Comparison of ENCODE assay signal across 8 cellular contexts in the genomic region with DNA sequence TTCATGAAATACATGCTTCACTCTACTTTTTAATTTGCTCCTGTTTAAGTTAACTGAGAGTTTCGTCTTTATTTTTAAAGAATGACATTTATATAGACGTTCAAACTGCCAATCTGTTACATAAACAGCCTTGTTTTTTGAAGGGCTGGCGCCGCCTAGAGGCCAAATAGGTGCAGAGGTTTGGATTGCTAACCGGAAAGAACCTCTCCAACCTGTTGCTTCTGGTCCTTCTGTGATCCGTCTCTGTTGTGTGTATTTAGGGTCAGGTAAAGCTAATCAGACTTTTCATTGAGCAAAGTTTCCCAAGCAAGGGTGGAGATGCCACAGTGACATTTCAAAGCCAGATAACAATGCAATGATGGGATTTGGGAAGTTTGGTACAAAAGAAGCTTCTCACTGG. TPM values are rescaled to one million over a fixed set of nuclear protein-coding genes. Genes with fewer than 3 reads are reported as not detected.
A peak's percentile ranks its signal among the peaks of the same experiment; 100 is the strongest.
DNase-seq lines count a peak whose midpoint lies in the region; ATAC-seq and TF ChIP-seq lines count a peak whose summit lies in the region.

No MANE protein-coding gene starts in this region.

- peaks cover 12% of the 10 kb centered on the region for H3K4me1 Mint-ChIP-seq in activated CD8-positive, alpha-beta T cell treated with anti-CD3 and anti-CD28 coated beads for 36 hours (ENCODE audit: low read depth)
- no peaks in the 10 kb centered on the region for H3K4me1 Mint-ChIP-seq in mesothelial cell of epicardium

- H3K27me3 Mint-ChIP-seq in activated CD8-positive, alpha-beta T cell treated with anti-CD3 and anti-CD28 coated beads for 36 hours = no peaks in the 10 kb centered on the region
- peaks cover 1% of the 10 kb centered on the region for H3K27me3 Mint-ChIP-seq in mesothelial cell of epicardium (ENCODE audit: low read depth)

- no peak overlapping the region for H3K27ac ChIP-seq in effector memory CD4-positive, alpha-beta T cell (ENCODE audit: insufficient read depth, low read length, poor library complexity, severe bottlenecking)

- H3K4me1 ChIP-seq in effector memory CD4-positive, alpha-beta T cell (ENCODE audit: control insufficient read depth, insufficient read depth, low read length, poor library complexity, severe bottlenecking) = peaks cover 2% of the 10 kb centered on the region

- H3K27me3 ChIP-seq in BJ (ENCODE audit: control insufficient read depth, insufficient read depth, low read length) = no peaks in the 10 kb centered on the region
- no peaks in the 10 kb centered on the region for H3K27me3 ChIP-seq in effector memory CD4-positive, alpha-beta T cell (replicated peaks; ENCODE audit: control insufficient read depth, insufficient read depth, low read length, poor library complexity, severe bottlenecking)

- intact Hi-C loops in activated CD8-positive, alpha-beta T cell treated with anti-CD3 and anti-CD28 coated beads for 36 hours (cut with micrococcal nuclease) = no loop called here

- ATAC-seq in HG03469 (IDR thresholded peaks at IDR 0.05; ENCODE audit: unreplicated experiment) = peak; percentile 72
- ATAC-seq in activated CD8-positive, alpha-beta T cell treated with anti-CD3 and anti-CD28 coated beads for 36 hours = peak; percentile 95

- H3K36me3 Mint-ChIP-seq in activated CD8-positive, alpha-beta T cell treated with anti-CD3 and anti-CD28 coated beads for 36 hours (ENCODE audit: low read depth) = no peaks in the 10 kb centered on the region
- H3K36me3 Mint-ChIP-seq in mesothelial cell of epicardium = no peaks in the 10 kb centered on the region

- POLR2A ChIA-PET in BJ (lab: Charles Lee) = no interaction called here
- POLR2A ChIA-PET in activated CD8-positive, alpha-beta T cell treated with anti-CD3 and anti-CD28 coated beads for 36 hours (lab: Charles Lee) = interaction anchor here (0.6 to 1.1 kb wide), 2 partner anchors 25 to 254 kb away, joined by 3 read pairs; no protein-coding TSS in a partner anchor

- H3K4me3 ChIP-seq in BJ (ENCODE audit: low read depth, low read length) = no peak overlapping the region
- H3K4me3 ChIP-seq in effector memory CD4-positive, alpha-beta T cell (ENCODE audit: insufficient read depth, low read depth, low read length, poor library complexity, severe bottlenecking) = no peak overlapping the region

- TF ChIP-seq CTCF in BJ (IDR thresholded peaks at IDR 0.05; ENCODE audit: insufficient read depth, low read depth, low read length) (peak; percentile 97), mesothelial cell of epicardium (IDR thresholded peaks at IDR 0.05; ENCODE audit: unreplicated experiment) (peak; percentile 87)
- TF ChIP-seq CTCF in activated CD8-positive, alpha-beta T cell treated with anti-CD3 and anti-CD28 coated beads for 36 hours (IDR thresholded peaks at IDR 0.05) = peak; percentile 88

- H3K36me3 ChIP-seq in BJ (ENCODE audit: control insufficient read depth, insufficient read depth, low read length) = no peaks in the 10 kb centered on the region
- no peaks in the 10 kb centered on the region for H3K36me3 ChIP-seq in effector memory CD4-positive, alpha-beta T cell (ENCODE audit: control insufficient read depth, insufficient read depth, low read length)

- DNase-seq in BJ (ENCODE audit: low read depth) = peak; percentile 20
- DNase-seq in GM19238 (ENCODE audit: insufficient read length, low spot score) = peak; percentile 54
- peak; percentile 90 for DNase-seq in NCI-H774 (lab: John Stamatoyannopoulos, UW)
- DNase-seq in activated CD8-positive, alpha-beta T cell treated with anti-CD3 and anti-CD28 coated beads for 36 hours = peak; percentile 95
- peak; percentile 42 to 66 (median 54) for DNase-seq in effector memory CD4-positive, alpha-beta T cell
- DNase-seq in mesothelial cell of epicardium (ENCODE audit: low spot score in 2 of 2, unreplicated experiment in 2 of 2) = peak; percentile 42 to 75
- peak; percentile 51 to 65 for DNase-seq in stimulated activated CD8-positive, alpha-beta memory T cell treated with anti-CD3 and anti-CD28 coated beads, Interleukin-2, amount 100 ng/mL, for 48 hours (ENCODE audit: low read depth in 2 of 2)

- peak overlapping the region; percentile 60 for H3K27ac Mint-ChIP-seq in activated CD8-positive, alpha-beta T cell treated with anti-CD3 and anti-CD28 coated beads for 36 hours
- H3K27ac Mint-ChIP-seq in mesothelial cell of epicardium = no peak overlapping the region

- no peaks in the 10 kb centered on the region for H3K9me3 ChIP-seq in effector memory CD4-positive, alpha-beta T cell (ENCODE audit: control insufficient read depth, low read length)

- peak overlapping the region; percentile 47 for H3K4me3 Mint-ChIP-seq in activated CD8-positive, alpha-beta T cell treated with anti-CD3 and anti-CD28 coated beads for 36 hours
- no peak overlapping the region for H3K4me3 Mint-ChIP-seq in mesothelial cell of epicardium

- H3K9me3 Mint-ChIP-seq in activated CD8-positive, alpha-beta T cell treated with anti-CD3 and anti-CD28 coated beads for 36 hours = no peaks in the 10 kb centered on the region
- peaks cover 4% of the 10 kb centered on the region for H3K9me3 Mint-ChIP-seq in mesothelial cell of epicardium

- CTCF ChIA-PET in BJ (lab: Yijun Ruan, JAX) = interaction anchor here (0.7 to 9.4 kb wide), 17 partner anchors 8 to 934 kb away, joined by 3 to 79 read pairs (median 4); a partner anchor contains a TSS
- CTCF ChIA-PET in activated CD8-positive, alpha-beta T cell treated with anti-CD3 and anti-CD28 coated beads for 36 hours (lab: Charles Lee) = interaction anchor here (0.6 to 6.8 kb wide), 38 partner anchors 8 to 1275 kb away, joined by 3 to 124 read pairs (median 4); no protein-coding TSS in a partner anchor

RNA-seq across cellular contexts. Expression of a gene that starts 39.5 kb away (rescaled TPM):
- polyA plus RNA-seq in BJ (2011; rRNA removed) = 4.1 and 4.5 TPM in 2 replicates
- polyA minus RNA-seq in BJ (2011; rRNA and poly(A)+ RNA removed) = 117 and 146 TPM in 2 replicates
- total RNA-seq in activated CD8-positive, alpha-beta T cell treated with anti-CD3 and anti-CD28 coated beads for 36 hours = 1 to 10 TPM; 1.5 to 2.1 TPM
- total RNA-seq in mesothelial cell of epicardium = 5.1 to 6.3 TPM (median 5.4 TPM) in 3 replicates

Comparison
In these comparisons a context has a peak if more than half of its experiments do, and no peak if none do; other contexts are left out.
1. DNase-seq: peak in every context shown above with its lines; median percentile 95 in activated CD8-positive, alpha-beta T cell treated with anti-CD3 and anti-CD28 coated beads for 36 hours; 90 in NCI-H774; 58 in mesothelial cell of epicardium; 58 in stimulated activated CD8-positive, alpha-beta memory T cell treated with anti-CD3 and anti-CD28 coated beads, Interleukin-2, amount 100 ng/mL, for 48 hours; 54 in GM19238; 54 in effector memory CD4-positive, alpha-beta T cell; 20 in BJ.